ENCODE assay signal across 24 cellular contexts in the genomic region with DNA sequence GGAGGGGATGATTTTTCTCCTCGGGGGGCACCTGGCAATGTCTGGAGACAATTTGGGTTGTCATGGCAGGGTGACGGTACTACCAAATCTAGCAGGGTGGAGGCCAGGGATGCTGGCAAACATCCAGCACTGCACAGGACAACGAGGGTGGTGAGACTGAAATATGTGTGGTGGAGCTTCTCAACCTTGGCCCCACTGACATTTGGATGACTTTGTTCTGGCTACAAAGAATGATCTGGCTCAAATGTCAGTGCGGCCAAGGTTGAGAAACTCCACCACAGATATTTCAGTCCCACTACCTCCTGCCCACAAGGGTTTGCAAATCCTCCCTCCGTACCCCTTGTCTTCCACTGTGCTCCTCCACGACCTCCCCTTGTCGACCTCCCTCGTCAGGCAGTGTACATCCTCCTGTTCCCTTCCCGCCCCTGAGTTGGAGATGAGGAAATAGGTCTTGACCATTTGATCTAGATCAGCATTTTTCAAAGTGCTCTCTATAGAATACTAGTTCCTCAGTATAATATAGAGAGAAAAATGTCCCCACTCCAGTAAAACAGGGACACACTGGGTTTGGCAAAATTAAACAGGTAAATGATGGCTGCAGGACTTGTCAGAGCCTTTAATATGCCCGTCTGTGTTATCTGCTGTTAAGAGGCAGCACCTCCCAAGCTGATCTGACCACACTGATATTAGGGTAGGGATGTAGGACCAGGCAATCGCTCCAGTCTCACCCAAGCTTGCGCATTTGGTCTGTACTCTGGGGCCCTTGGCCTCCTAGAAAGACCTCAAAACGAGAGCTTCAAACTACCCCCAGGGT. TPM values are rescaled to one million over a fixed set of nuclear protein-coding genes. Genes with fewer than 3 reads are reported as not detected.
"Had no signal": no experiment of that assay in that cellular context is flagged by ENCODE, and none has a peak within 500 bp of the region (broad histone marks: within the 10 kb centered on the region; RNA-seq: fewer than 3 reads in every experiment).

No MANE protein-coding gene starts in this region.

- DNase-seq: activated CD4-positive, alpha-beta memory T cell treated with anti-CD3 and anti-CD28 coated beads for 36 hours; activated CD4-positive, alpha-beta T cell treated with anti-CD3 and anti-CD28 coated beads for 48 hours; activated effector memory CD4-positive, alpha-beta T cell treated with Interleukin-2 at 50 U/mL for 16 hours; activated naive CD4-positive, alpha-beta T cell treated with anti-CD3 and anti-CD28 coated beads for 36 hours; activated T-cell treated with anti-CD3 and anti-CD28 coated beads, Interleukin-2, amount 50 U/mL, for 48 hours; anterior cingulate cortex; body of pancreas; dermis blood vessel endothelial cell; effector CD8-positive, alpha-beta T cell; foreskin keratinocyte; hippocampal formation; kidney glomerular epithelial cell; sigmoid colon; stimulated activated CD4-positive, alpha-beta T cell treated with anti-CD3 and anti-CD28 coated beads, Interleukin-4, amount 100 ng/mL, for 1 hour; stimulated activated naive CD4-positive, alpha-beta T cell treated with Interleukin-2 at 50 U/mL for 16 hours; upper lobe of right lung had no signal

- H3K27me3 ChIP-seq: body of pancreas, foreskin keratinocyte, pancreas, sigmoid colon, upper lobe of right lung had no signal

- H3K4me1 ChIP-seq: foreskin keratinocyte, upper lobe of right lung had no signal

- H3K9me3 ChIP-seq: body of pancreas, neutrophil, pancreas, sigmoid colon, upper lobe of right lung had no signal

- H3K4me3 ChIP-seq: body of pancreas, cardiac muscle cell, pancreas, sigmoid colon, upper lobe of right lung had no signal

- ATAC-seq: body of pancreas, foreskin keratinocyte, pancreas, upper lobe of right lung had no signal

- H3K36me3 ChIP-seq: cardiac muscle cell, neutrophil had no signal

- H3K27ac ChIP-seq: body of pancreas, cardiac muscle cell, foreskin keratinocyte, neutrophil, pancreas, sigmoid colon, upper lobe of right lung had no signal

RNA-seq across cellular contexts. Expression of a gene that starts 8.2 kb away (rescaled TPM):
- total RNA-seq: activated CD4-positive, alpha-beta memory T cell treated with anti-CD3 and anti-CD28 coated beads for 36 hours; activated naive CD4-positive, alpha-beta T cell treated with anti-CD3 and anti-CD28 coated beads for 36 hours; dermis blood vessel endothelial cell; foreskin keratinocyte; mononuclear cell; myocyte; subcutaneous adipose tissue; T-helper 2 cell treated with Interferon-gamma antibody and Interleukin-4, amounts not matched to agents 100 ng/mL and 5 ng/mL, for 36 hours; upper lobe of right lung had no signal
- polyA plus RNA-seq: esophagus, foreskin keratinocyte had no signal
